In the genomic region with DNA sequence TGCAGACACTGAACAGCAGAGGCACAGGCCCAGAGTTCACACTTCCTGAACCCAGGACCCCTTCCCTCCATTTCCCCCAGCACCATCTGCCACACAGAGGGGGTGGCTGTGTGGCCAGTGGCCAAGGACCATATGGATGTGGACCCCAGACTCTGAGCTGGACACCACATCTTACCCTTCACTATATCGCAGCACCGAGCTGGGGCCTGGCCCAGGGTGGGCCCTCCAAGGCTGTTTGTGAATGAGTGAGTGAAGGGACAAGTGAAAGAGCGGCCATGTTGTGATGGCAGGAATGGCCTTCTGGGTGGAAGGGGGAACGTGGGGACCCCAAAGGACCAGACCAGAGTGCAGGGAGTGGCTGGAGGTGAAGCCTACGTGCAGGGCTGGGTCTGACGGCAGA, we compare ENCODE assay signal across 23 cellular contexts.
"Had no signal": no experiment of that assay in that cellular context is flagged by ENCODE, and none has a peak within 500 bp of the region (broad histone marks: within the 10 kb centered on the region; RNA-seq: fewer than 3 reads in every experiment).

No MANE protein-coding gene starts in this region.

- H3K27ac ChIP-seq: colonic mucosa, epithelial cell of prostate, esophagus squamous epithelium, gastroesophageal sphincter had no signal

- H3K4me1 ChIP-seq: colonic mucosa, esophagus squamous epithelium, gastroesophageal sphincter had no signal

- H3K27me3 ChIP-seq: colonic mucosa, esophagus squamous epithelium, gastroesophageal sphincter had no signal

- DNase-seq: activated CD4-positive, alpha-beta memory T cell treated with anti-CD3 and anti-CD28 coated beads for 36 hours; activated CD4-positive, alpha-beta T cell treated with anti-CD3 and anti-CD28 coated beads for 36 hours; activated CD4-positive, alpha-beta T cell treated with anti-CD3 and anti-CD28 coated beads, Interleukin-2, amount 10 ng/mL, durations not matched to agents 24 days and 14 days; activated CD4-positive, CD25-positive, alpha-beta regulatory T cell; activated CD4-positive, CD25-positive, alpha-beta regulatory T cell treated with anti-CD3 and anti-CD28 coated beads, Interleukin-2, amount 50 U/mL, for 72 hours; activated CD8-positive, alpha-beta memory T cell treated with anti-CD3 and anti-CD28 coated beads, Interleukin-2, amount 10 ng/mL, durations not matched to agents 7 days and 5 days; activated CD8-positive, alpha-beta memory T cell treated with anti-CD3 and anti-CD28 coated beads, Interleukin-2, amount 50 U/mL, for 4 hours; activated CD8-positive, alpha-beta T cell treated with anti-CD3 and anti-CD28 coated beads, Interleukin-2, amount 10 ng/mL, durations not matched to agents 7 days and 5 days; activated gamma-delta T cell; activated naive CD4-positive, alpha-beta T cell; activated naive CD4-positive, alpha-beta T cell treated with anti-CD3 and anti-CD28 coated beads, Interleukin-2, amount 10 ng/mL, durations not matched to agents 7 days and 5 days; activated naive CD8-positive, alpha-beta T cell treated with anti-CD3 and anti-CD28 coated beads, Interleukin-2, amount 10 ng/mL, durations not matched to agents 7 days and 5 days; activated T-cell treated with anti-CD3 and anti-CD28 coated beads, Interleukin-2, amount 50 U/mL, for 24 hours; activated T-cell treated with anti-CD3 and anti-CD28 coated beads, Interleukin-2, amount 50 U/mL, for 72 hours; caudate nucleus; colonic mucosa; effector CD8-positive, alpha-beta T cell; esophagus squamous epithelium; foreskin melanocyte; T-helper 2 cell had no signal

- ATAC-seq: activated CD4-positive, alpha-beta T cell treated with anti-CD3 and anti-CD28 coated beads for 36 hours; activated CD8-positive, alpha-beta memory T cell treated with anti-CD3 and anti-CD28 coated beads, Interleukin-2, amount 10 ng/mL, durations not matched to agents 7 days and 5 days; activated CD8-positive, alpha-beta T cell treated with anti-CD3 and anti-CD28 coated beads, Interleukin-2, amount 10 ng/mL, durations not matched to agents 7 days and 5 days; activated naive CD4-positive, alpha-beta T cell treated with anti-CD3 and anti-CD28 coated beads, Interleukin-2, amount 50 U/mL, for 72 hours; activated T-cell treated with anti-CD3 and anti-CD28 coated beads, Interleukin-2, amount 50 U/mL, for 72 hours; gastroesophageal sphincter had no signal

- H3K9me3 ChIP-seq: colonic mucosa, esophagus squamous epithelium, gastroesophageal sphincter had no signal

- H3K4me3 ChIP-seq: colonic mucosa, esophagus squamous epithelium, gastroesophageal sphincter had no signal

- H3K36me3 ChIP-seq: colonic mucosa, esophagus squamous epithelium, gastroesophageal sphincter had no signal
